Comparison of ENCODE assay signal across 1 cellular context in genomic region chr3:8503871-8504610, GRCh38.
A peak's percentile ranks its signal among the peaks of the same experiment; 100 is the strongest.
TF ChIP-seq lines count a peak whose summit lies in the region.

No MANE protein-coding gene starts in this region.

TF ChIP-seq in HEK293, 187 proteins besides CTCF, POLR2A, EP300 and RAD21 (continued from another document and continues in another):
- TF ChIP-seq ZBTB44 (tag by site-specific recombination; IDR thresholded peaks at IDR 0.05) (peak; percentile 66; the same call in 1 of the 2 replicates), ZSCAN4 (tag by site-specific recombination; IDR thresholded peaks at IDR 0.05) (no peak), ZNF341 (tag by site-specific recombination; IDR thresholded peaks at IDR 0.05; ENCODE audit: low read depth) (peak; percentile 74), PRDM10 (tag by site-specific recombination; IDR thresholded peaks at IDR 0.05) (peak; percentile 89), REST (tag by site-specific recombination; IDR thresholded peaks at IDR 0.05) (no peak), ZNF580 (tag by site-specific recombination; IDR thresholded peaks at IDR 0.05) (peak; percentile 80), WT1 (tag by site-specific recombination; IDR thresholded peaks at IDR 0.05) (peak; percentile 98), KLF7 (tag by site-specific recombination; IDR thresholded peaks at IDR 0.05; ENCODE audit: borderline replicate concordance) (peak; percentile 39; the same call in 1 of the 2 replicates), ZNF423 (tag by site-specific recombination; IDR thresholded peaks at IDR 0.05) (no peak), ZFHX2 (tag by site-specific recombination; conservative IDR thresholded peaks at IDR 0.05) (peak; percentile 50), ZNF18 (tag by site-specific recombination; IDR thresholded peaks at IDR 0.05) (peak; percentile 20; the same call in 1 of the 2 replicates), SP7 (tag by site-specific recombination; IDR thresholded peaks at IDR 0.05) (peak; percentile 90), ZSCAN30 (tag by site-specific recombination; IDR thresholded peaks at IDR 0.05) (peak; percentile 69), TSHZ1 (tag by site-specific recombination; IDR thresholded peaks at IDR 0.05; ENCODE audit: borderline replicate concordance) (0 out of 2 replicates have a peak, but pooled peaks have one; percentile 45), INSM2 (tag by site-specific recombination; IDR thresholded peaks at IDR 0.05) (0 out of 2 replicates have a peak, but pooled peaks have one; percentile 34), KLF1 (tag by site-specific recombination; IDR thresholded peaks at IDR 0.05) (no peak), ZNF843 (tag by site-specific recombination; IDR thresholded peaks at IDR 0.05) (peak; percentile 87), ZNF600 (tag by site-specific recombination; IDR thresholded peaks at IDR 0.05) (peak; percentile 53; the same call in 1 of the 2 replicates), AEBP2 (tag by site-specific recombination; IDR thresholded peaks at IDR 0.05; ENCODE audit: borderline replicate concordance) (no peak), ZNF398 (tag by site-specific recombination; IDR thresholded peaks at IDR 0.05) (peak; percentile 62), MEIS1 (CRISPR knock-in tag; IDR thresholded peaks at IDR 0.05; ENCODE audit: borderline replicate concordance) (no peak), ZBTB17 (tag by site-specific recombination; IDR thresholded peaks at IDR 0.05) (peak; percentile 86), OVOL3 (tag by site-specific recombination; IDR thresholded peaks at IDR 0.05) (peak; percentile 81), SP2 (tag by site-specific recombination; IDR thresholded peaks at IDR 0.05) (peak; percentile 45), GLIS1 (tag by site-specific recombination; IDR thresholded peaks at IDR 0.05) (peak; percentile 96), IKZF3 (tag by site-specific recombination; IDR thresholded peaks at IDR 0.05) (peak; percentile 48), ZNF184 (tag by site-specific recombination; IDR thresholded peaks at IDR 0.05) (0 out of 2 replicates have a peak, but pooled peaks have one; percentile 44), SCRT1 (tag by site-specific recombination; IDR thresholded peaks at IDR 0.05; ENCODE audit: borderline replicate concordance) (peak; percentile 32; the same call in 1 of the 2 replicates), ZNF561 (tag by site-specific recombination; IDR thresholded peaks at IDR 0.05; ENCODE audit: borderline replicate concordance) (peak; percentile 89), GLI2 (tag by site-specific recombination; IDR thresholded peaks at IDR 0.05; ENCODE audit: borderline replicate concordance, low read depth) (peak; percentile 7), MZF1 (tag by site-specific recombination; IDR thresholded peaks at IDR 0.05; ENCODE audit: borderline replicate concordance) (peak; percentile 59), ZNF629 (tag by site-specific recombination; IDR thresholded peaks at IDR 0.05) (peak; percentile 69)
